ENCODE assay signal across 1 cellular context in the genomic region with DNA sequence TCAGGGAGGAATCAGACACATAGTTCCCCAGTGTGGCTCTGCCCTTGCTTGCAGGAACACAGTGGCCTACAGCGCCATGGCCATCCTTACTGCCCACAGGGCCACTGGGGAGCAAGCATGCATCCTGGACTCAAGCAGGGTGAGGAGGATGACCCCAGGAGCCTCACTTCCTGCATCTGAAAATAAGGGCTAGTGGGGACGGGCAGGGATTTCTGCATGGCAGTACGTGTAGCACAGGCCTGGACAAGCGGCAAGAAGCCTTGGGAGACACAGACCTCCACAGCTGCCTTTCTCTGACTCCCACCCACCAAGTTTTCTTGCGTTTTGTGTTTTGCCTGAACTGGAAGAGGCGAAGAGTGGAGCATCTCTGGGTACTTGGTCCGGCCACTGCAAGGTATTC.
TF ChIP-seq lines count a peak whose summit lies in the region.

No MANE protein-coding gene starts in this region.

TF ChIP-seq in K562, 482 proteins besides CTCF, POLR2A, EP300 and RAD21:
- TF ChIP-seq POLR2G (IDR thresholded peaks at IDR 0.05; ENCODE audit: low read depth, low read length): peak; percentile 40; the same call in 1 of the 2 replicates
- TF ChIP-seq RBFOX2 (IDR thresholded peaks at IDR 0.05; ENCODE audit: low read depth, low read length): 0 out of 2 replicates have a peak, but pooled peaks have one; percentile 19
